ENCODE assay signal across 8 cellular contexts in genomic region chr6:31652925-31653724, GRCh38. TPM values are rescaled to one million over a fixed set of nuclear protein-coding genes. Genes with fewer than 3 reads are reported as not detected.
DNase-seq lines count a peak whose midpoint lies in the region; ATAC-seq, FAIRE-seq and TF ChIP-seq lines count a peak whose summit lies in the region.

No MANE protein-coding gene starts in this region.

- H3K9me1 ChIP-seq in endothelial cell of umbilical vein (replicated peaks; ENCODE audit: control insufficient read depth, extremely low read depth, insufficient read depth, low read length), result no peaks in the 10 kb centered on the region

- TF ChIP-seq RAD21 in HCT116 (IDR thresholded peaks at IDR 0.05; ENCODE audit: low read depth), result no peak

- H3K36me3 ChIP-seq in HCT116 (ENCODE audit: control insufficient read depth in 1 of 2, insufficient read depth in 2 of 2, low read length in 2 of 2) (peaks cover 13 to 16% of the 10 kb centered on the region in 2 experiments), endothelial cell of umbilical vein (ENCODE audit: control insufficient read depth in 2 of 2, extremely low read depth in 1 of 2, insufficient read depth in 2 of 2, low read length in 2 of 2) (peaks cover 6 to 15% of the 10 kb centered on the region in 2 experiments)

- H3K4me1 ChIP-seq in HCT116 (ENCODE audit: control insufficient read depth in 1 of 2, insufficient read depth in 2 of 2, low read length in 2 of 2) (peaks cover 7 to 21% of the 10 kb centered on the region in 2 experiments), endothelial cell of umbilical vein (ENCODE audit: control insufficient read depth, extremely low read depth, insufficient read depth, low read length) (peaks cover 23% of the 10 kb centered on the region), mononuclear cell (ENCODE audit: insufficient read depth, low read length) (peaks cover 35% of the 10 kb centered on the region)

- H2AFZ ChIP-seq in HCT116 (ENCODE audit: low read depth, low read length, poor library complexity, severe bottlenecking), result no peak overlapping the region
- H2AFZ ChIP-seq in endothelial cell of umbilical vein (ENCODE audit: low read depth, low read length), result peak overlapping the region; percentile 61

- peak; percentile 68 for TF ChIP-seq POLR2A in HCT116 (IDR thresholded peaks at IDR 0.05; ENCODE audit: borderline replicate concordance, extremely low read depth, insufficient read depth, insufficient read length)
- no peak for TF ChIP-seq POLR2A in endothelial cell of umbilical vein (IDR thresholded peaks at IDR 0.05; ENCODE audit: low read depth, low read length)

- H3K9ac ChIP-seq in HCT116 (ENCODE audit: low read length) (peak overlapping the region; percentile 80), endothelial cell of umbilical vein (replicated peaks; ENCODE audit: extremely low read depth, insufficient read depth, low read length) (peak overlapping the region; percentile 94)

- peak; percentile 94 for DNase-seq in activated effector memory CD4-positive, alpha-beta T cell treated with anti-CD3 and anti-CD28 coated beads, Interleukin-2, amount 50 U/mL, for 16 hours
- no peak for DNase-seq in activated effector memory CD4-positive, alpha-beta T cell treated with Interleukin-2 at 50 U/mL for 16 hours
- no peak for DNase-seq in HCT116 (ENCODE audit: low read depth, low spot score)
- DNase-seq in NAMALWA (ENCODE audit: low spot score), result peak; percentile 96
- DNase-seq in endothelial cell of umbilical vein (ENCODE audit: low read depth, low spot score), result no peak
- DNase-seq in stimulated activated naive CD8-positive, alpha-beta T cell treated with anti-CD3 and anti-CD28 coated beads, Interleukin-15, Interleukin-2, amounts not matched to agents 100 U/mL and 50 U/mL, for 24 hours, result peak; percentile 86

- FAIRE-seq in endothelial cell of umbilical vein (lab: Jason Lieb, UNC), result peak; percentile 97

- TF ChIP-seq CTCF in HCT116 (IDR thresholded peaks at IDR 0.05 in 2 of 3, conservative IDR thresholded peaks at IDR 0.05 in 1 of 3; ENCODE audit: borderline replicate concordance in 1 of 3, insufficient read depth in 1 of 3, low read depth in 2 of 3, low read length in 2 of 3) (no peak), WI38 (IDR thresholded peaks at IDR 0.05; ENCODE audit: low read depth, low read length) (no peak), endothelial cell of umbilical vein (IDR thresholded peaks at IDR 0.05; ENCODE audit: extremely low read depth in 1 of 2, insufficient read depth in 1 of 2, low read depth in 1 of 2, low read length in 2 of 2) (no peak)

- ATAC-seq in HCT116, result peak; percentile 75
- peak; percentile 66 for ATAC-seq in stimulated activated naive CD8-positive, alpha-beta T cell treated with anti-CD3 and anti-CD28 coated beads, Interleukin-15, Interleukin-2, amounts not matched to agents 100 U/mL and 50 U/mL, for 24 hours

- intact Hi-C loops in HCT116 (cut with micrococcal nuclease) (loop anchor here (1.0 kb wide), 2 partner anchors 33 to 107 kb away; partner anchors contain the start of genes ATP6V1G2 and PRRC2A), endothelial cell of umbilical vein (cut with micrococcal nuclease) (loop anchor here (1.0 to 2.0 kb wide), 9 partner anchors 7 to 210 kb away; partner anchors contain the start of genes ABHD16A, C6orf47, HSPA1B and NFKBIL1)

- CTCF ChIA-PET in HCT116 (lab: Charles Lee) (interaction anchor here (1.0 to 1.1 kb wide), 2 partner anchors 116 to 138 kb away, joined by 3 to 4 read pairs; no protein-coding TSS in a partner anchor), endothelial cell of umbilical vein (lab: Charles Lee) (interaction anchor here (0.7 to 4.0 kb wide), 11 partner anchors 9 to 299 kb away, joined by 3 to 38 read pairs (median 3); partner anchors contain the start of genes C6orf47, GPANK1, HSPA1B and PRRC2A)

- H3K79me2 ChIP-seq in HCT116 (ENCODE audit: insufficient read depth, low read length) (peaks cover 45% of the 10 kb centered on the region), endothelial cell of umbilical vein (ENCODE audit: control insufficient read depth, insufficient read depth, low read length) (peaks cover 29% of the 10 kb centered on the region)

- no peaks in the 10 kb centered on the region for H3K9me2 ChIP-seq in HCT116 (ENCODE audit: insufficient read depth)

- POLR2A ChIA-PET in HCT116 (lab: Charles Lee), result interaction anchor here (1.2 to 2.6 kb wide), 6 partner anchors 8 to 174 kb away, joined by 3 to 32 read pairs (median 12); partner anchors contain the start of genes ABHD16A, C6orf47, CSNK2B and GPANK1
- POLR2A ChIA-PET in endothelial cell of umbilical vein (lab: Charles Lee), result interaction anchor here (0.5 to 2.2 kb wide), 6 partner anchors 8 to 35 kb away, joined by 3 to 13 read pairs (median 4); partner anchors contain the start of genes C6orf47 and GPANK1

- no peaks in the 10 kb centered on the region for H3K9me3 ChIP-seq in HCT116 (ENCODE audit: control insufficient read depth in 1 of 2, insufficient read depth in 1 of 2, low read depth in 1 of 2, low read length in 2 of 2)
- H3K9me3 ChIP-seq in endothelial cell of umbilical vein (replicated peaks; ENCODE audit: control insufficient read depth, insufficient read depth, low read length), result no peaks in the 10 kb centered on the region
- H3K9me3 ChIP-seq in mononuclear cell (ENCODE audit: low read depth, low read length), result no peaks in the 10 kb centered on the region

- RAD21 ChIA-PET in HCT116 (lab: Charles Lee; ENCODE audit: low non-redundant PET in 1 of 2, low total read pairs in 2 of 2, uncharacterized antibody in 2 of 2, unreplicated experiment in 2 of 2), result no interaction called here

- H3K27me3 ChIP-seq in HCT116 (ENCODE audit: insufficient read depth, low read length) (no peaks in the 10 kb centered on the region), endothelial cell of umbilical vein (ENCODE audit: control insufficient read depth in 2 of 2, insufficient read depth in 2 of 2, low read length in 2 of 2) (no peaks in the 10 kb centered on the region), mononuclear cell (ENCODE audit: insufficient read depth, low read length) (no peaks in the 10 kb centered on the region)

- BruUV-seq in HCT116 (replicated peaks; lab: Mats Ljungman, UMichigan) (TSS peak; percentile 99), endothelial cell of umbilical vein (replicated peaks; lab: Mats Ljungman, UMichigan) (TSS peak; percentile 71)

- peak overlapping the region; percentile 55 to 66 for H3K4me3 ChIP-seq in HCT116 (replicated peaks in 1 of 2; ENCODE audit: low read depth in 1 of 2, low read length in 2 of 2)
- H3K4me3 ChIP-seq in WI38 (ENCODE audit: low read depth, low read length), result peak overlapping the region; percentile 80
- H3K4me3 ChIP-seq in endothelial cell of umbilical vein (replicated peaks in 1 of 3; ENCODE audit: insufficient read depth in 1 of 3, low read depth in 1 of 3, low read length in 3 of 3), result peak overlapping the region; percentile 23 to 80 (median 62)
- H3K4me3 ChIP-seq in mononuclear cell (ENCODE audit: low read length), result peak overlapping the region; percentile 92

- peak overlapping the region; percentile 89 for H3K27ac ChIP-seq in HCT116 (ENCODE audit: low read depth, low read length)
- peak overlapping the region; percentile 83 for H3K27ac ChIP-seq in endothelial cell of umbilical vein (ENCODE audit: insufficient read depth, low read depth, low read length)

- H4K20me1 ChIP-seq in HCT116 (ENCODE audit: insufficient read depth), result no peaks in the 10 kb centered on the region
- no peaks in the 10 kb centered on the region for H4K20me1 ChIP-seq in endothelial cell of umbilical vein (replicated peaks; ENCODE audit: control insufficient read depth, extremely low read depth, insufficient read depth, low read length)

- peak overlapping the region; percentile 80 for H3K4me2 ChIP-seq in HCT116 (ENCODE audit: low read length)
- H3K4me2 ChIP-seq in endothelial cell of umbilical vein (ENCODE audit: insufficient read depth, low read length), result peak overlapping the region; percentile 32

- dilution Hi-C loops in endothelial cell of umbilical vein (cut with MboI; ENCODE audit: extremely low pct_ligation_motif_present, low sequenced_read_pairs), result no loop called here

RNA-seq across cellular contexts. Expression of gene BAG6, which starts 0.7 kb away (rescaled TPM):
- total RNA-seq in HCT116 (2021; ENCODE audit: unreplicated experiment), result 368 TPM
- 342 and 357 TPM in 2 replicates for polyA plus RNA-seq in HCT116 (2012)
- 314 and 322 TPM in 2 replicates for total RNA-seq in endothelial cell of umbilical vein
- polyA plus RNA-seq in endothelial cell of umbilical vein, result 190 and 234 TPM in 2 replicates
- 129 and 155 TPM in 2 replicates for polyA plus RNA-seq in endothelial cell of umbilical vein (2011; cell fraction: cytosol; rRNA removed)
- 340 and 410 TPM in 2 replicates for polyA plus RNA-seq in endothelial cell of umbilical vein (2011; cell fraction: nucleus; rRNA removed)
- 208 and 213 TPM in 2 replicates for polyA plus RNA-seq in endothelial cell of umbilical vein (2012)
- 222 and 230 TPM in 2 replicates for polyA minus RNA-seq in endothelial cell of umbilical vein
- polyA minus RNA-seq in endothelial cell of umbilical vein (2011; cell fraction: cytosol; rRNA and poly(A)+ RNA removed), result 124 TPM
- polyA minus RNA-seq in endothelial cell of umbilical vein (2011; cell fraction: nucleus; rRNA and poly(A)+ RNA removed), result 75.0 and 103 TPM in 2 replicates
- total RNA-seq in mononuclear cell, result 81.3 TPM

RNA-seq across cellular contexts. Expression of gene APOM, which starts 2.6 kb away (rescaled TPM):
- 2.2 TPM for total RNA-seq in HCT116 (2021; ENCODE audit: unreplicated experiment)
- 2.3 and 2.5 TPM in 2 replicates for polyA plus RNA-seq in HCT116 (2012)
- 0.97 TPM in 1 of 2 replicates, not detected in the other for total RNA-seq in endothelial cell of umbilical vein
- polyA plus RNA-seq in endothelial cell of umbilical vein, result 2.5 and 2.6 TPM in 2 replicates
- polyA plus RNA-seq in endothelial cell of umbilical vein (2011; cell fraction: cytosol; rRNA removed), result 1.5 and 2.9 TPM in 2 replicates
- polyA plus RNA-seq in endothelial cell of umbilical vein (2011; cell fraction: nucleus; rRNA removed), result 1.1 and 1.9 TPM in 2 replicates
- 0.59 and 0.74 TPM in 2 replicates for polyA plus RNA-seq in endothelial cell of umbilical vein (2012)
- polyA minus RNA-seq in endothelial cell of umbilical vein, result 0.83 TPM in 1 of 2 replicates, not detected in the other
- 2.2 TPM for polyA minus RNA-seq in endothelial cell of umbilical vein (2011; cell fraction: cytosol; rRNA and poly(A)+ RNA removed)
- not detected in 2 replicates for polyA minus RNA-seq in endothelial cell of umbilical vein (2011; cell fraction: nucleus; rRNA and poly(A)+ RNA removed)
- 3.0 TPM for total RNA-seq in mononuclear cell

RNA-seq across cellular contexts. Expression of gene C6orf47, which starts 7.5 kb away (rescaled TPM):
- total RNA-seq in HCT116 (2021; ENCODE audit: unreplicated experiment) (13.4 TPM), endothelial cell of umbilical vein (12.8 and 15.0 TPM in 2 replicates), mononuclear cell (14.6 TPM)
- 8.9 and 10.4 TPM in 2 replicates for polyA plus RNA-seq in HCT116 (2012)
- 5.6 and 5.8 TPM in 2 replicates for polyA plus RNA-seq in endothelial cell of umbilical vein
- 9.6 and 10.2 TPM in 2 replicates for polyA plus RNA-seq in endothelial cell of umbilical vein (2011; cell fraction: cytosol; rRNA removed)
- 7.1 and 7.6 TPM in 2 replicates for polyA plus RNA-seq in endothelial cell of umbilical vein (2011; cell fraction: nucleus; rRNA removed)
- 9.6 and 9.8 TPM in 2 replicates for polyA plus RNA-seq in endothelial cell of umbilical vein (2012)
- 6.8 and 7.2 TPM in 2 replicates for polyA minus RNA-seq in endothelial cell of umbilical vein
- 6.7 TPM for polyA minus RNA-seq in endothelial cell of umbilical vein (2011; cell fraction: cytosol; rRNA and poly(A)+ RNA removed)
- 4.3 and 7.1 TPM in 2 replicates for polyA minus RNA-seq in endothelial cell of umbilical vein (2011; cell fraction: nucleus; rRNA and poly(A)+ RNA removed)

RNA-seq across cellular contexts. Expression of gene GPANK1, which starts 11.7 kb away (rescaled TPM):
- 14.8 TPM for total RNA-seq in HCT116 (2021; ENCODE audit: unreplicated experiment)
- 11.6 and 13.9 TPM in 2 replicates for polyA plus RNA-seq in HCT116 (2012)
- 11.7 and 12.6 TPM in 2 replicates for total RNA-seq in endothelial cell of umbilical vein
- polyA plus RNA-seq in endothelial cell of umbilical vein, result 13.3 and 17.5 TPM in 2 replicates
- polyA plus RNA-seq in endothelial cell of umbilical vein (2011; cell fraction: cytosol; rRNA removed), result 11.8 and 16.0 TPM in 2 replicates
- polyA plus RNA-seq in endothelial cell of umbilical vein (2011; cell fraction: nucleus; rRNA removed), result 10.5 and 12.5 TPM in 2 replicates
- 7.3 and 7.5 TPM in 2 replicates for polyA plus RNA-seq in endothelial cell of umbilical vein (2012)
- 3.6 and 4.5 TPM in 2 replicates for polyA minus RNA-seq in endothelial cell of umbilical vein
- 12.7 TPM for polyA minus RNA-seq in endothelial cell of umbilical vein (2011; cell fraction: cytosol; rRNA and poly(A)+ RNA removed)
- 5.0 and 6.1 TPM in 2 replicates for polyA minus RNA-seq in endothelial cell of umbilical vein (2011; cell fraction: nucleus; rRNA and poly(A)+ RNA removed)
- total RNA-seq in mononuclear cell, result 11.9 TPM

RNA-seq across cellular contexts. Expression of gene CSNK2B, which starts 12.8 kb away (rescaled TPM):
- 210 TPM for total RNA-seq in HCT116 (2021; ENCODE audit: unreplicated experiment)
- 357 and 396 TPM in 2 replicates for polyA plus RNA-seq in HCT116 (2012)
- total RNA-seq in endothelial cell of umbilical vein, result 206 and 214 TPM in 2 replicates
- 159 and 160 TPM in 2 replicates for polyA plus RNA-seq in endothelial cell of umbilical vein
- 125 and 156 TPM in 2 replicates for polyA plus RNA-seq in endothelial cell of umbilical vein (2011; cell fraction: cytosol; rRNA removed)
- 244 and 270 TPM in 2 replicates for polyA plus RNA-seq in endothelial cell of umbilical vein (2011; cell fraction: nucleus; rRNA removed)
- 223 and 277 TPM in 2 replicates for polyA plus RNA-seq in endothelial cell of umbilical vein (2012)
- 113 and 119 TPM in 2 replicates for polyA minus RNA-seq in endothelial cell of umbilical vein
- polyA minus RNA-seq in endothelial cell of umbilical vein (2011; cell fraction: cytosol; rRNA and poly(A)+ RNA removed), result 83.8 TPM
- polyA minus RNA-seq in endothelial cell of umbilical vein (2011; cell fraction: nucleus; rRNA and poly(A)+ RNA removed), result 54.0 and 68.9 TPM in 2 replicates
- 124 TPM for total RNA-seq in mononuclear cell

Comparison
In these comparisons a context has a peak if more than half of its experiments do, and no peak if none do; other contexts are left out.
1. DNase-seq: peak in activated effector memory CD4-positive, alpha-beta T cell treated with anti-CD3 and anti-CD28 coated beads, Interleukin-2, amount 50 U/mL, for 16 hours (single experiment), NAMALWA (single experiment) and stimulated activated naive CD8-positive, alpha-beta T cell treated with anti-CD3 and anti-CD28 coated beads, Interleukin-15, Interleukin-2, amounts not matched to agents 100 U/mL and 50 U/mL, for 24 hours (single experiment); none in activated effector memory CD4-positive, alpha-beta T cell treated with Interleukin-2 at 50 U/mL for 16 hours (single experiment), HCT116 (single experiment) and endothelial cell of umbilical vein (single experiment).
2. Peak in every context shown above with its lines, with median percentiles within 50 percentile points of each other: H3K4me3 ChIP-seq.